In genomic region chr11:61516675-61517516, GRCh38 we compare ENCODE assay signal across 2 cellular contexts.
A peak's percentile ranks its signal among the peaks of the same experiment; 100 is the strongest.
TF ChIP-seq lines count a peak whose summit lies in the region.

No MANE protein-coding gene starts in this region.

TF ChIP-seq in GM23338, 12 proteins besides CTCF, POLR2A, EP300 and RAD21 (continued from another document):
- TF ChIP-seq JUNB (IDR thresholded peaks at IDR 0.05; ENCODE audit: unreplicated experiment) (no peak), ZNF331 (CRISPR knock-in tag; IDR thresholded peaks at IDR 0.05; ENCODE audit: low read depth) (no peak), ZNF114 (CRISPR knock-in tag; IDR thresholded peaks at IDR 0.05) (no peak), NANOG (IDR thresholded peaks at IDR 0.05; ENCODE audit: borderline replicate concordance) (no peak), ETS1 (IDR thresholded peaks at IDR 0.05) (no peak), ZNF462 (CRISPR knock-in tag; IDR thresholded peaks at IDR 0.05) (no peak), EZH2 (IDR thresholded peaks at IDR 0.05; ENCODE audit: low read depth, unreplicated experiment) (no peak), REST (IDR thresholded peaks at IDR 0.05; ENCODE audit: unreplicated experiment) (no peak)

TF ChIP-seq in HepG2, 621 proteins besides CTCF, POLR2A, EP300 and RAD21 (continued from another document):
- peak; percentile 16; the same call in 1 of the 2 replicates for TF ChIP-seq TFAP4 (IDR thresholded peaks at IDR 0.05; ENCODE audit: borderline replicate concordance, low read depth)
- peak; percentile 53; the same call in 1 of the 2 replicates for TF ChIP-seq ZBTB7A (CRISPR knock-in tag; IDR thresholded peaks at IDR 0.05)
- 0 out of 4 replicates have a peak, but pooled peaks of 1 of the 2 experiments have one; percentile 72 for TF ChIP-seq KLF16 (CRISPR knock-in tag; IDR thresholded peaks at IDR 0.05)
- TF ChIP-seq PATZ1 (CRISPR knock-in tag; IDR thresholded peaks at IDR 0.05), result peak; percentile 37; the same call in 1 of the 2 replicates
- TF ChIP-seq DRAP1 (CRISPR knock-in tag; IDR thresholded peaks at IDR 0.05), result no peak
- 0 out of 2 replicates have a peak, but pooled peaks have one; percentile 35 for TF ChIP-seq ZNF260 (CRISPR knock-in tag; IDR thresholded peaks at IDR 0.05; ENCODE audit: borderline replicate concordance, low read depth)
- 0 out of 2 replicates have a peak, but pooled peaks have one; percentile 49 for TF ChIP-seq ZNF501 (CRISPR knock-in tag; IDR thresholded peaks at IDR 0.05)
- TF ChIP-seq SMC3 (IDR thresholded peaks at IDR 0.05; ENCODE audit: low read length), result peak; percentile 79
- 0 out of 2 replicates have a peak, but pooled peaks have one; percentile 52 for TF ChIP-seq ZNF839 (CRISPR knock-in tag; IDR thresholded peaks at IDR 0.05; ENCODE audit: borderline replicate concordance)
- peak; percentile 39; the same call in 1 of the 2 replicates for TF ChIP-seq SIN3B (IDR thresholded peaks at IDR 0.05; ENCODE audit: low read length)
- TF ChIP-seq ZNF569 (CRISPR knock-in tag; IDR thresholded peaks at IDR 0.05; ENCODE audit: borderline replicate concordance), result no peak
- peak; percentile 75 for TF ChIP-seq HNF1B (CRISPR knock-in tag; IDR thresholded peaks at IDR 0.05)
- TF ChIP-seq ZBTB7B (CRISPR knock-in tag; IDR thresholded peaks at IDR 0.05), result peak; percentile 69; the same call in 1 of the 2 replicates
- peak; percentile 51 for TF ChIP-seq XRCC5 (optimal IDR thresholded peaks at IDR 0.05; ENCODE audit: low read length)
- TF ChIP-seq GABPA (IDR thresholded peaks at IDR 0.05; ENCODE audit: low read depth, low read length), result no peak
- TF ChIP-seq GABPA (CRISPR knock-in tag; IDR thresholded peaks at IDR 0.05; ENCODE audit: low read depth), result 0 out of 2 replicates have a peak, but pooled peaks have one; percentile 6
- TF ChIP-seq ZNF460 (CRISPR knock-in tag; IDR thresholded peaks at IDR 0.05; ENCODE audit: borderline replicate concordance), result no peak
- 0 out of 2 replicates have a peak, but pooled peaks have one; percentile 39 for TF ChIP-seq ZNF318 (CRISPR knock-in tag; IDR thresholded peaks at IDR 0.05)
- 0 out of 2 replicates have a peak, but pooled peaks have one; percentile 36 for TF ChIP-seq ZFP91 (CRISPR knock-in tag; IDR thresholded peaks at IDR 0.05; ENCODE audit: borderline replicate concordance)
- TF ChIP-seq ZNF350 (CRISPR knock-in tag; IDR thresholded peaks at IDR 0.05; ENCODE audit: borderline replicate concordance, low read depth), result peak; percentile 32; the same call in 1 of the 2 replicates
- no peak for TF ChIP-seq IKZF4 (CRISPR knock-in tag; IDR thresholded peaks at IDR 0.05; ENCODE audit: borderline replicate concordance, low read depth, not compliant biosample characterization)
- peak; percentile 23; the same call in 1 of the 2 replicates for TF ChIP-seq ZNF572 (CRISPR knock-in tag; IDR thresholded peaks at IDR 0.05)
- no peak for TF ChIP-seq ZFAT (CRISPR knock-in tag; conservative IDR thresholded peaks at IDR 0.05)
- peak; percentile 47; the same call in 1 of the 2 replicates for TF ChIP-seq KDM2A (CRISPR knock-in tag; IDR thresholded peaks at IDR 0.05; ENCODE audit: borderline replicate concordance, low read depth)
- TF ChIP-seq ZNF782 (CRISPR knock-in tag; IDR thresholded peaks at IDR 0.05; ENCODE audit: borderline replicate concordance), result no peak
- peak; percentile 43 for TF ChIP-seq ZFP36 (IDR thresholded peaks at IDR 0.05; ENCODE audit: borderline replicate concordance, low read depth, low read length, partially characterized antibody)
- TF ChIP-seq SALL1 (CRISPR knock-in tag; IDR thresholded peaks at IDR 0.05), result 0 out of 2 replicates have a peak, but pooled peaks have one; percentile 21
- no peak for TF ChIP-seq BCL3 (CRISPR knock-in tag; IDR thresholded peaks at IDR 0.05)
- no peak for TF ChIP-seq MAF1 (CRISPR knock-in tag; IDR thresholded peaks at IDR 0.05; ENCODE audit: borderline replicate concordance)
- peak; percentile 94 for TF ChIP-seq STAG1 (CRISPR knock-in tag; IDR thresholded peaks at IDR 0.05)
